In genomic region chr19:45485301-45486077, GRCh38 we compare ENCODE assay signal across 8 cellular contexts. TPM values are rescaled to one million over a fixed set of nuclear protein-coding genes. Genes with fewer than 3 reads are reported as not detected.
DNase-seq lines count a peak whose midpoint lies in the region; ATAC-seq, FAIRE-seq and TF ChIP-seq lines count a peak whose summit lies in the region.

No MANE protein-coding gene starts in this region.

- FAIRE-seq in endometrium (lab: Jason Lieb, UNC), result peak; percentile 33

- peak; percentile 94 for ATAC-seq in GM21381 (IDR thresholded peaks at IDR 0.05; ENCODE audit: unreplicated experiment)

- CTCF ChIA-PET in Calu3 (lab: Charles Lee), result interaction anchor here (0.5 to 2.0 kb wide), 21 partner anchors 11 to 284 kb away, joined by 3 to 35 read pairs (median 4); partner anchors contain the start of genes FOSB, PPP1R13L and SIX5

- peak; percentile 82 for TF ChIP-seq CTCF in Calu3 (IDR thresholded peaks at IDR 0.05; ENCODE audit: unreplicated experiment)

- no TSS peak for BruUV-seq in Calu3 (replicated peaks; lab: Mats Ljungman, UMichigan)

- DNase-seq in Calu3 (peak; percentile 99), HUDEP-2 (lab: John Stamatoyannopoulos, UW; ENCODE audit: unreplicated experiment in 76 of 76) (peak in 75 of 76 experiments; percentile 81 to 99 (median 96)), NOMO-1 treated with DMSO at 0.1 percent for 48 hours (lab: John Stamatoyannopoulos, UW; ENCODE audit: unreplicated experiment) (peak; percentile 89), midbrain (lab: John Stamatoyannopoulos, UW) (peak; percentile 93)
- DNase-seq in activated CD8-positive, alpha-beta memory T cell treated with anti-CD3 and anti-CD28 coated beads, Interleukin-2, amount 50 U/mL, for 1 hour (ENCODE audit: extremely low read depth), result peak; percentile 93
- DNase-seq in stimulated activated CD8-positive, alpha-beta memory T cell treated with anti-CD3 and anti-CD28 coated beads, Interleukin-15, amount 100 ng/mL, for 48 hours (ENCODE audit: low read depth in 2 of 2), result peak; percentile 96

- intact Hi-C loops in Calu3 (cut with micrococcal nuclease; ENCODE audit: unreplicated experiment), result no loop called here

- no peaks in the 10 kb centered on the region for H3K9me3 Mint-ChIP-seq in Calu3 (ENCODE audit: low read depth, unreplicated experiment)

- H3K4me3 Mint-ChIP-seq in Calu3 (ENCODE audit: low read depth, unreplicated experiment), result peak overlapping the region; percentile 79

- H3K36me3 Mint-ChIP-seq in Calu3 (ENCODE audit: insufficient read depth, unreplicated experiment), result peaks cover 13% of the 10 kb centered on the region

- H3K27me3 Mint-ChIP-seq in Calu3 (ENCODE audit: unreplicated experiment), result no peaks in the 10 kb centered on the region

- H3K27ac Mint-ChIP-seq in Calu3 (ENCODE audit: unreplicated experiment), result peak overlapping the region; percentile 59

- peaks cover 10% of the 10 kb centered on the region for H3K4me1 Mint-ChIP-seq in Calu3 (ENCODE audit: low read depth, unreplicated experiment)

RNA-seq across cellular contexts. Expression of gene RTN2, which starts 11.4 kb away (rescaled TPM):
- total RNA-seq in Calu3 (2022), result 5.7 and 7.2 TPM in 2 replicates

RNA-seq across cellular contexts. Expression of gene PPM1N, which starts 12.8 kb away (rescaled TPM):
- total RNA-seq in Calu3 (2022), result 5.0 and 6.8 TPM in 2 replicates

RNA-seq across cellular contexts. Expression of gene FOSB, which starts 17.7 kb away (rescaled TPM):
- 18.7 and 23.8 TPM in 2 replicates for total RNA-seq in Calu3 (2022)

RNA-seq across cellular contexts. Expression of gene VASP, which starts 21.8 kb away (rescaled TPM):
- total RNA-seq in Calu3 (2022), result 194 and 219 TPM in 2 replicates

Comparison
In these comparisons a context has a peak if more than half of its experiments do, and no peak if none do; other contexts are left out.
1. Peak in every context shown above with its lines: DNase-seq and ATAC-seq.